ENCODE assay signal across 1 cellular context in the genomic region with DNA sequence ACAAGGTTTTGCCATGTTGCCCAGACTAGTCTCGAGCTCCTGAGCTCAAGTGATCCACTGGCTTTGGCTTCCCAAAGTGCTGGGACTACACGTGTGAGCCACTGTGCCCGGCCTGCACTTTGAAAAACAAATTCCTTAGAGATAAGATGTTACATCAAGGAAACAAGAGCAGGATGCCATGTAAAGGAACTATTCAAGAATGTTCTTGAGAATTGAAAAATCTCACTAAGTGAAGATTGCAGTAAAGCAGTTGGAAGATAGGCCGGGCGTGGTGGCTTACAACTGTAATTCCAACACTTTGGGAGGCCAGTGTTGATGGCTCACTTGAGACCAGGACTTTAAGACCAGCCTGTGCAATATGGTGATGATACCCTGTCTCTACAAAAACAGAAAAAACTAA.
TF ChIP-seq lines count a peak whose summit lies in the region.

No MANE protein-coding gene starts in this region.

TF ChIP-seq in GM12878, 131 proteins besides CTCF, POLR2A, EP300 and RAD21:
- TF ChIP-seq ASH2L (IDR thresholded peaks at IDR 0.05; ENCODE audit: borderline replicate concordance, low read depth): no peak
- TF ChIP-seq GATAD2B (conservative IDR thresholded peaks at IDR 0.05; ENCODE audit: low read depth): no peak
- TF ChIP-seq, protein P1, sequence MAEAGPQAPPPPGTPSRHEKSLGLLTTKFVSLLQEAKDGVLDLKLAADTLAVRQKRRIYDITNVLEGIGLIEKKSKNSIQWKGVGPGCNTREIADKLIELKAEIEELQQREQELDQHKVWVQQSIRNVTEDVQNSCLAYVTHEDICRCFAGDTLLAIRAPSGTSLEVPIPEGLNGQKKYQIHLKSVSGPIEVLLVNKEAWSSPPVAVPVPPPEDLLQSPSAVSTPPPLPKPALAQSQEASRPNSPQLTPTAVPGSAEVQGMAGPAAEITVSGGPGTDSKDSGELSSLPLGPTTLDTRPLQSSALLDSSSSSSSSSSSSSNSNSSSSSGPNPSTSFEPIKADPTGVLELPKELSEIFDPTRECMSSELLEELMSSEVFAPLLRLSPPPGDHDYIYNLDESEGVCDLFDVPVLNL (IDR thresholded peaks at IDR 0.05; ENCODE audit: low read depth, low read length): no peak
- no peak for TF ChIP-seq BHLHE40 (IDR thresholded peaks at IDR 0.05; ENCODE audit: borderline replicate concordance in 1 of 2, low read depth in 2 of 2, low read length in 1 of 2)
- TF ChIP-seq MTA3 (IDR thresholded peaks at IDR 0.05; ENCODE audit: borderline replicate concordance, low read length): no peak
- no peak for TF ChIP-seq HDGF (IDR thresholded peaks at IDR 0.05)
- no peak for TF ChIP-seq BCL3 (IDR thresholded peaks at IDR 0.05; ENCODE audit: borderline replicate concordance, insufficient read depth, low read depth, low read length, poor library complexity, severe bottlenecking)
- no peak for TF ChIP-seq RB1 (IDR thresholded peaks at IDR 0.05; ENCODE audit: borderline replicate concordance)
- TF ChIP-seq, protein P2, sequence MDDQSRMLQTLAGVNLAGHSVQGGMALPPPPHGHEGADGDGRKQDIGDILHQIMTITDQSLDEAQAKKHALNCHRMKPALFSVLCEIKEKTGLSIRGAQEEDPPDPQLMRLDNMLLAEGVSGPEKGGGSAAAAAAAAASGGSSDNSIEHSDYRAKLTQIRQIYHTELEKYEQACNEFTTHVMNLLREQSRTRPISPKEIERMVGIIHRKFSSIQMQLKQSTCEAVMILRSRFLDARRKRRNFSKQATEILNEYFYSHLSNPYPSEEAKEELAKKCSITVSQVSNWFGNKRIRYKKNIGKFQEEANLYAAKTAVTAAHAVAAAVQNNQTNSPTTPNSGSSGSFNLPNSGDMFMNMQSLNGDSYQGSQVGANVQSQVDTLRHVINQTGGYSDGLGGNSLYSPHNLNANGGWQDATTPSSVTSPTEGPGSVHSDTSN (IDR thresholded peaks at IDR 0.05; ENCODE audit: insufficient replicate concordance, low read depth, low read length): no peak
- TF ChIP-seq PAX5 (IDR thresholded peaks at IDR 0.05; ENCODE audit: borderline replicate concordance, low read depth, low read length): no peak
- TF ChIP-seq ZNF217 (IDR thresholded peaks at IDR 0.05): no peak
- no peak for TF ChIP-seq EED (IDR thresholded peaks at IDR 0.05; ENCODE audit: low read depth)
- no peak for TF ChIP-seq MYB (IDR thresholded peaks at IDR 0.05; ENCODE audit: borderline replicate concordance, low read depth, low read length)
- TF ChIP-seq HDAC6 (IDR thresholded peaks at IDR 0.05; ENCODE audit: unreplicated experiment): no peak
